ENCODE assay signal across 9 cellular contexts in the genomic region with DNA sequence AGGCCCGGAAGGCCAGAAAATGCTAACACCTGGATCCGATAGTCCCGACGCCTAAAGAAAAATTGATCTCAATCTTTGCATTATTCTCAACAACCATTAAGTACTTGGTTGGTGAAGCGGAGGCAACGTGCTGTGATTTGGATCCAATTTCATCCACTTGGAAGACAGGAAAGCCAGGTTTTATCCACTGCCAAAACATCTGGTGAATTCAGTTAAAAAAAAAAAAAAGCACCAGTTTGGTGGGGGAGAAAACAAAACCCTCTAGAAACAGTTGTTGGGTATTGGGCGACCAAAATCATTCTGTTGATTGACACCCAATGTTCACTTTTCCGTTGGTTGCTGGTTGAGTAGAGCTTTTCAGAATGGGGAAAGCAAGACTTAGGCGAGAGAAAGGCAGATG. TPM values are rescaled to one million over a fixed set of nuclear protein-coding genes. Genes with fewer than 3 reads are reported as not detected.
DNase-seq lines count a peak whose midpoint lies in the region; ATAC-seq and TF ChIP-seq lines count a peak whose summit lies in the region.
"Had no signal": no experiment of that assay in that cellular context is flagged by ENCODE, and none has a peak within 500 bp of the region (broad histone marks: within the 10 kb centered on the region; RNA-seq: fewer than 3 reads in every experiment).

No MANE protein-coding gene starts in this region.

- H3K4me3 Mint-ChIP-seq in activated CD4-positive, alpha-beta T cell treated with anti-CD3 and anti-CD28 coated beads, Interleukin-2, amount 10 ng/mL, durations not matched to agents 7 days and 5 days, result peak overlapping the region; percentile 47
- peak overlapping the region; percentile 43 for H3K4me3 Mint-ChIP-seq in activated CD8-positive, alpha-beta T cell treated with anti-CD3 and anti-CD28 coated beads for 36 hours

- TF ChIP-seq POLR2A in testis (IDR thresholded peaks at IDR 0.05), result no peak

- H3K27ac ChIP-seq in testis, result peak overlapping the region; percentile 18 to 81

- H3K4me3 ChIP-seq in testis, result no peak overlapping the region
- H3K4me3 ChIP-seq in BE2C (ENCODE audit: low read depth, low read length), result no peak overlapping the region
- H3K4me3 ChIP-seq: lung had no signal

- no peak for TF ChIP-seq CTCF in activated CD8-positive, alpha-beta T cell treated with anti-CD3 and anti-CD28 coated beads for 36 hours (IDR thresholded peaks at IDR 0.05)
- TF ChIP-seq CTCF in testis (IDR thresholded peaks at IDR 0.05), result no peak
- TF ChIP-seq CTCF in BE2C (IDR thresholded peaks at IDR 0.05; ENCODE audit: low read depth, low read length), result no peak

- DNase-seq in activated CD4-positive, alpha-beta T cell treated with anti-CD3 and anti-CD28 coated beads, Interleukin-2, amount 10 ng/mL, durations not matched to agents 7 days and 5 days, result no peak
- DNase-seq in activated CD4-positive, alpha-beta T cell treated with anti-CD3 and anti-CD28 coated beads for 48 hours, result no peak
- DNase-seq in activated CD8-positive, alpha-beta T cell treated with anti-CD3 and anti-CD28 coated beads for 36 hours, result no peak
- no peak for DNase-seq in left ventricle myocardium superior
- DNase-seq in testis, result no peak
- no peak for DNase-seq in BE2C
- DNase-seq in SHP77 (lab: John Stamatoyannopoulos, UW), result no peak

- intact Hi-C loops in activated CD8-positive, alpha-beta T cell treated with anti-CD3 and anti-CD28 coated beads for 36 hours (cut with micrococcal nuclease), result no loop called here
- intact Hi-C loops in left ventricle myocardium superior (cut with micrococcal nuclease), result no loop called here
- intact Hi-C loops in testis (cut with DNase I; ENCODE audit: low total_unique reads), result no loop called here

- H3K4me1 ChIP-seq in testis (peaks cover 17% of the 10 kb centered on the region), BE2C (no peaks in the 10 kb centered on the region)

- 24 to 35% methylated on average over 9 of the region's 9 CpGs for WGBS in testis, 2 donors

- peaks cover 4% of the 10 kb centered on the region for H3K27me3 Mint-ChIP-seq in activated CD4-positive, alpha-beta T cell treated with anti-CD3 and anti-CD28 coated beads, Interleukin-2, amount 10 ng/mL, durations not matched to agents 7 days and 5 days
- H3K27me3 Mint-ChIP-seq in activated CD8-positive, alpha-beta T cell treated with anti-CD3 and anti-CD28 coated beads for 36 hours, result peaks cover 3% of the 10 kb centered on the region

- ATAC-seq in activated CD8-positive, alpha-beta T cell treated with anti-CD3 and anti-CD28 coated beads for 36 hours, result no peak
- ATAC-seq in left ventricle myocardium superior (peak; percentile 13), GM18873 (IDR thresholded peaks at IDR 0.05; ENCODE audit: low FRiP score, unreplicated experiment) (no peak)

- H3K36me3 ChIP-seq in testis (ENCODE audit: low read depth, missing control alignments) (no peaks in the 10 kb centered on the region), BE2C (no peaks in the 10 kb centered on the region)

- H3K27ac Mint-ChIP-seq in activated CD4-positive, alpha-beta T cell treated with anti-CD3 and anti-CD28 coated beads, Interleukin-2, amount 10 ng/mL, durations not matched to agents 7 days and 5 days, result peak overlapping the region; percentile 68
- H3K27ac Mint-ChIP-seq in activated CD8-positive, alpha-beta T cell treated with anti-CD3 and anti-CD28 coated beads for 36 hours, result peak overlapping the region; percentile 93

- POLR2A ChIA-PET in activated CD4-positive, alpha-beta T cell treated with anti-CD3 and anti-CD28 coated beads, Interleukin-2, amount 10 ng/mL, durations not matched to agents 7 days and 5 days (lab: Charles Lee), result no interaction called here
- POLR2A ChIA-PET in activated CD8-positive, alpha-beta T cell treated with anti-CD3 and anti-CD28 coated beads for 36 hours (lab: Charles Lee), result no interaction called here

- H3K27me3 ChIP-seq in testis (no peaks in the 10 kb centered on the region), BE2C (no peaks in the 10 kb centered on the region)

- CTCF ChIA-PET in activated CD4-positive, alpha-beta T cell treated with anti-CD3 and anti-CD28 coated beads, Interleukin-2, amount 10 ng/mL, durations not matched to agents 7 days and 5 days (lab: Charles Lee), result no interaction called here
- CTCF ChIA-PET in activated CD8-positive, alpha-beta T cell treated with anti-CD3 and anti-CD28 coated beads for 36 hours (lab: Charles Lee), result no interaction called here

- peaks cover 6% of the 10 kb centered on the region for H3K36me3 Mint-ChIP-seq in activated CD4-positive, alpha-beta T cell treated with anti-CD3 and anti-CD28 coated beads, Interleukin-2, amount 10 ng/mL, durations not matched to agents 7 days and 5 days (ENCODE audit: low read depth)
- no peaks in the 10 kb centered on the region for H3K36me3 Mint-ChIP-seq in activated CD8-positive, alpha-beta T cell treated with anti-CD3 and anti-CD28 coated beads for 36 hours (ENCODE audit: low read depth)

- H3K9me3 ChIP-seq in testis, result no peaks in the 10 kb centered on the region
- H3K9me3 ChIP-seq in BE2C, result no peaks in the 10 kb centered on the region

- H3K9me3 Mint-ChIP-seq in activated CD4-positive, alpha-beta T cell treated with anti-CD3 and anti-CD28 coated beads, Interleukin-2, amount 10 ng/mL, durations not matched to agents 7 days and 5 days, result peaks cover 2% of the 10 kb centered on the region
- H3K9me3 Mint-ChIP-seq in activated CD8-positive, alpha-beta T cell treated with anti-CD3 and anti-CD28 coated beads for 36 hours, result no peaks in the 10 kb centered on the region

- peaks cover 41% of the 10 kb centered on the region for H3K4me1 Mint-ChIP-seq in activated CD4-positive, alpha-beta T cell treated with anti-CD3 and anti-CD28 coated beads, Interleukin-2, amount 10 ng/mL, durations not matched to agents 7 days and 5 days
- peaks cover 46% of the 10 kb centered on the region for H3K4me1 Mint-ChIP-seq in activated CD8-positive, alpha-beta T cell treated with anti-CD3 and anti-CD28 coated beads for 36 hours (ENCODE audit: low read depth)

RNA-seq across cellular contexts. Expression of gene MED13L, which starts 41.8 kb away (rescaled TPM):
- total RNA-seq in activated CD4-positive, alpha-beta T cell treated with anti-CD3 and anti-CD28 coated beads, Interleukin-2, amount 10 ng/mL, durations not matched to agents 7 days and 5 days, result 10 to 100 TPM; 97.1 to 99.7 TPM
- total RNA-seq in activated CD8-positive, alpha-beta T cell treated with anti-CD3 and anti-CD28 coated beads for 36 hours, result 10 to 100 TPM; 39.5 to 41.8 TPM
- total RNA-seq in left ventricle myocardium superior (64.0 TPM), testis (100 to 1,000 TPM; 133 to 173 TPM)
- 56.4 TPM for polyA plus RNA-seq in testis (ENCODE audit: insufficient read depth, low read depth, low replicate concordance)
- 35.0 TPM for polyA plus RNA-seq in BE2C (2012; ENCODE audit: insufficient read depth, insufficient read length, low read depth)
